In genomic region chr5:161373345-161373707, GRCh38 we compare ENCODE assay signal across 24 cellular contexts.
DNase-seq lines count a peak whose midpoint lies in the region; ATAC-seq and TF ChIP-seq lines count a peak whose summit lies in the region.
"Had no signal": no experiment of that assay in that cellular context is flagged by ENCODE, and none has a peak within 500 bp of the region (broad histone marks: within the 10 kb centered on the region; RNA-seq: fewer than 3 reads in every experiment).

No MANE protein-coding gene starts in this region.

- no peak for TF ChIP-seq CTCF in esophagus squamous epithelium (IDR thresholded peaks at IDR 0.05)

- no peak overlapping the region for H3K27ac ChIP-seq in esophagus squamous epithelium
- H3K27ac ChIP-seq: heart right ventricle, lower lobe of right lung, right lobe of liver, transverse colon, VCaP had no signal

- intact Hi-C loops in esophagus squamous epithelium (cut with DNase I), result no loop called here

- H3K9me3 ChIP-seq in esophagus squamous epithelium, result no peaks in the 10 kb centered on the region
- H3K9me3 ChIP-seq: heart right ventricle, lower lobe of right lung, right lobe of liver, transverse colon had no signal

- H3K4me3 ChIP-seq in esophagus squamous epithelium, result no peak overlapping the region
- H3K4me3 ChIP-seq: heart right ventricle, lower lobe of right lung, right lobe of liver, transverse colon had no signal

- no peak for TF ChIP-seq POLR2A in esophagus squamous epithelium (IDR thresholded peaks at IDR 0.05)

- DNase-seq in OCI-M2 (lab: John Stamatoyannopoulos, UW; ENCODE audit: unreplicated experiment) (no peak), esophagus squamous epithelium (lab: John Stamatoyannopoulos, UW) (no peak), NCI-H2227 treated with DMSO at 0.1 percent for 48 hours (lab: John Stamatoyannopoulos, UW) (no peak)
- no peak for DNase-seq in activated CD4-positive, alpha-beta T cell treated with anti-CD3 and anti-CD28 coated beads, Interleukin-2, amount 50 U/mL, for 4 hours
- DNase-seq: activated CD4-positive, alpha-beta memory T cell treated with anti-CD3 and anti-CD28 coated beads for 36 hours; activated naive CD4-positive, alpha-beta T cell treated with anti-CD3 and anti-CD28 coated beads for 36 hours; activated T-cell treated with anti-CD3 and anti-CD28 coated beads, Interleukin-2, amount 50 U/mL, for 1 hour; aorta; endodermal cell; heart right ventricle; islet precursor cell; lower lobe of right lung; NCI-H2081 treated with DMSO at 0.1 percent for 48 hours; NCI-H510A treated with DMSO at 0.1 percent for 48 hours; right lobe of liver; Right ventricle myocardium superior; stimulated activated naive CD4-positive, alpha-beta T cell treated with Interleukin-2 at 50 U/mL for 16 hours; T-cell; transverse colon had no signal

- H3K27me3 ChIP-seq in esophagus squamous epithelium, result no peaks in the 10 kb centered on the region
- H3K27me3 ChIP-seq: right lobe of liver, transverse colon had no signal

- H3K36me3 ChIP-seq in esophagus squamous epithelium, result no peaks in the 10 kb centered on the region
- H3K36me3 ChIP-seq: heart right ventricle, lower lobe of right lung, right lobe of liver, transverse colon had no signal

- ATAC-seq in GM18511 (IDR thresholded peaks at IDR 0.05; ENCODE audit: unreplicated experiment) (peak; percentile 37), GM21390 (IDR thresholded peaks at IDR 0.05; ENCODE audit: unreplicated experiment) (peak; percentile 26), HG02938 (IDR thresholded peaks at IDR 0.05; ENCODE audit: unreplicated experiment) (peak; percentile 38), HG03565 (IDR thresholded peaks at IDR 0.05; ENCODE audit: unreplicated experiment) (peak; percentile 24)
- ATAC-seq: heart right ventricle, lower lobe of right lung, right lobe of liver, T-cell had no signal

- no peaks in the 10 kb centered on the region for H3K4me1 ChIP-seq in esophagus squamous epithelium
- H3K4me1 ChIP-seq: heart right ventricle, lower lobe of right lung, right lobe of liver, transverse colon had no signal
